Comparison of ENCODE assay signal across 8 cellular contexts in the genomic region with DNA sequence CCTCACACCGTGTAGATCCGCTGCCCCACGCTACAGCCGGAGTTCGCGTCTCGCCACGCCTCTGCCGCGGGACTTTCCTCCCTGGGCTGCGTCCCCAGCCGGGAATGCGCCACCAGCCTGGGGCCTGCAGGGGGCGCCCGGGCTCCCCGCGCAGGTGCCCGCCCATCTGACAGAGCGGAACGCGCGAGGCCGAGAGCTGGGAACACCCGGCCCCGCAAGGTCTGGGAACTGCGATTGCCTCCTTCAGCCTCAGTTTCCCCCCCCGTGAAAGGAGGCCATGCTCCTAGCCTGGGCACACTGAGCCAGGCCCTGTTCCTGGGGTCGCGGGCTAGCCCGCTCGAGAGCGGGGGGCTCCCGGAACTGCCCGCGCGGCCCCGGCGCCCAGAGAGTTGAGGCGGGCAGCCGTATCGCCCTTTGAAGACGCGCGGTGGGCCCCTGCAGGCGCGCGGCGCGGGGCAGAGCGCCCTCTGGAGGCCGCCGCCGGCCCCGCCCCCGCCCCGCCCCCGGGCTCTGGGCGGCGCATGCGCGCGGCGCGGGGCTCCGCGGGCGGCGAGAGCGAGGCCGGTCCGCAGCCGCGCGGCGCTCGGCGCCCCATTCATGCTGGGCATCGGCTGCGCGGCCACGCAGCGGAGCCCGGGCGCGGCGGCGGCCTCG. TPM values are rescaled to one million over a fixed set of nuclear protein-coding genes. Genes with fewer than 3 reads are reported as not detected.
A peak's percentile ranks its signal among the peaks of the same experiment; 100 is the strongest.
DNase-seq lines count a peak whose midpoint lies in the region; ATAC-seq, FAIRE-seq and TF ChIP-seq lines count a peak whose summit lies in the region.

A gene (plus strand): TSS at position 594 of the 654 bp plus-strand sequence. CDS start 5,479 bp downstream, outside the sequence.

- H3K9me3 Mint-ChIP-seq in T-helper 2 cell treated with Interferon-gamma antibody and Interleukin-4, amounts not matched to agents 5 μg/mL and 100 μg/mL, for 36 hours = no peaks in the 10 kb centered on the region
- peaks cover 2% of the 10 kb centered on the region for H3K9me3 Mint-ChIP-seq in astrocyte (ENCODE audit: unreplicated experiment)

- no peaks in the 10 kb centered on the region for H3K36me3 ChIP-seq in astrocyte (ENCODE audit: insufficient read depth, low read length)

- H4K20me1 ChIP-seq in astrocyte (ENCODE audit: insufficient read depth, low read length) = peaks cover 40% of the 10 kb centered on the region

- no peaks in the 10 kb centered on the region for H3K9me3 ChIP-seq in astrocyte (ENCODE audit: insufficient read depth, low read depth, low read length)

- no peak for FAIRE-seq in astrocyte (lab: Jason Lieb, UNC)

- DNase-seq in GM13977 (ENCODE audit: low spot score) (peak; percentile 96), NCI-H1105 (lab: John Stamatoyannopoulos, UW) (peak; percentile 81), astrocyte (ENCODE audit: low read depth) (peak; percentile 52), hippocampal formation (lab: John Stamatoyannopoulos, UW) (peak; percentile 14 to 68), sciatic nerve (ENCODE audit: low spot score) (peak; percentile 86), OCI-M2 (lab: John Stamatoyannopoulos, UW; ENCODE audit: unreplicated experiment) (no peak)
- peak; percentile 88 for DNase-seq in T-helper 2 cell treated with Interferon-gamma antibody and Interleukin-4, amounts not matched to agents 5 μg/mL and 100 μg/mL, for 36 hours (ENCODE audit: low spot score)

- peaks cover 2% of the 10 kb centered on the region for H3K27me3 ChIP-seq in astrocyte (ENCODE audit: insufficient read depth, low read length)

- peak within 1 kb of the TSS; percentile 63 for H3K27ac Mint-ChIP-seq in T-helper 2 cell treated with Interferon-gamma antibody and Interleukin-4, amounts not matched to agents 5 μg/mL and 100 μg/mL, for 36 hours
- H3K27ac Mint-ChIP-seq in astrocyte (ENCODE audit: unreplicated experiment) = peak within 1 kb of the TSS; percentile 47

- peak within 1 kb of the TSS; percentile 64 for H3K4me3 ChIP-seq in astrocyte (ENCODE audit: insufficient read depth, low read depth, low read length)

- peak within 1 kb of the TSS; percentile 53 for H3K27ac ChIP-seq in astrocyte (ENCODE audit: low read depth, low read length)

- H3K4me2 ChIP-seq in astrocyte (ENCODE audit: low read length) = peak within 1 kb of the TSS; percentile 93

- peak within 1 kb of the TSS; percentile 81 for H3K9ac ChIP-seq in astrocyte (ENCODE audit: low read length)

- peaks cover 6% of the 10 kb centered on the region for H3K4me1 Mint-ChIP-seq in T-helper 2 cell treated with Interferon-gamma antibody and Interleukin-4, amounts not matched to agents 5 μg/mL and 100 μg/mL, for 36 hours (ENCODE audit: low read depth)
- H3K4me1 Mint-ChIP-seq in astrocyte (ENCODE audit: low read depth, unreplicated experiment) = peaks cover 1% of the 10 kb centered on the region

- peak within 1 kb of the TSS; percentile 78 for H3K4me3 Mint-ChIP-seq in T-helper 2 cell treated with Interferon-gamma antibody and Interleukin-4, amounts not matched to agents 5 μg/mL and 100 μg/mL, for 36 hours
- peak within 1 kb of the TSS; percentile 84 for H3K4me3 Mint-ChIP-seq in astrocyte (ENCODE audit: unreplicated experiment)

- peak; percentile 75 for ATAC-seq in HG02642 (IDR thresholded peaks at IDR 0.05; ENCODE audit: poor library complexity, unreplicated experiment)
- peak; percentile 84 for ATAC-seq in sciatic nerve

- intact Hi-C loops in sciatic nerve (cut with DNase I) = loop anchor here (5.0 kb wide), 1 partner anchor 230 kb away; no protein-coding TSS in a partner anchor

- peaks cover 8% of the 10 kb centered on the region for H3K27me3 Mint-ChIP-seq in T-helper 2 cell treated with Interferon-gamma antibody and Interleukin-4, amounts not matched to agents 5 μg/mL and 100 μg/mL, for 36 hours (ENCODE audit: low read depth)
- H3K27me3 Mint-ChIP-seq in astrocyte (ENCODE audit: low read depth, unreplicated experiment) = peaks cover 13% of the 10 kb centered on the region

- in situ Hi-C loops in GM13977 (cut with MboI; ENCODE audit: low pct_unique_long_range_greater_than_20kb, low sequenced_read_pairs, unreplicated experiment) = loop anchor here (25.0 kb wide), 1 partner anchor 220 kb away; no protein-coding TSS in a partner anchor

- H3K4me1 ChIP-seq in astrocyte (ENCODE audit: insufficient read depth, low read length) = peaks cover 33% of the 10 kb centered on the region

- H3K36me3 Mint-ChIP-seq in T-helper 2 cell treated with Interferon-gamma antibody and Interleukin-4, amounts not matched to agents 5 μg/mL and 100 μg/mL, for 36 hours (ENCODE audit: low read depth) = no peaks in the 10 kb centered on the region
- peaks cover 4% of the 10 kb centered on the region for H3K36me3 Mint-ChIP-seq in astrocyte (ENCODE audit: low read depth, unreplicated experiment)

- peak; percentile 99 for TF ChIP-seq CTCF in GM13977 (IDR thresholded peaks at IDR 0.05; ENCODE audit: extremely low read depth, insufficient read depth, missing control alignments)
- peak; percentile 55 for TF ChIP-seq CTCF in astrocyte (IDR thresholded peaks at IDR 0.05; ENCODE audit: insufficient read depth, low read depth, low read length)

- H3K79me2 ChIP-seq in astrocyte (ENCODE audit: insufficient read depth, low read length) = peaks cover 41% of the 10 kb centered on the region

- H2AFZ ChIP-seq in astrocyte (ENCODE audit: low read depth, low read length) = peak within 1 kb of the TSS; percentile 98

RNA-seq across cellular contexts. Expression of the gene that starts here (rescaled TPM):
- total RNA-seq in astrocyte (63.3 and 64.3 TPM in 2 replicates), sciatic nerve (35.9 TPM)
